Comparison of ENCODE assay signal across 19 cellular contexts in genomic region chr11:46865340-46865739, GRCh38. TPM values are rescaled to one million over a fixed set of nuclear protein-coding genes. Genes with fewer than 3 reads are reported as not detected.
DNase-seq lines count a peak whose midpoint lies in the region; ATAC-seq and TF ChIP-seq lines count a peak whose summit lies in the region.
"Had no signal": no experiment of that assay in that cellular context is flagged by ENCODE, and none has a peak within 500 bp of the region (broad histone marks: within the 10 kb centered on the region; RNA-seq: fewer than 3 reads in every experiment).

No MANE protein-coding gene starts in this region.

- no peak for TF ChIP-seq CTCF in AG09309 (IDR thresholded peaks at IDR 0.05; ENCODE audit: control insufficient read depth, insufficient read depth, low read depth, low read length, missing control alignments)
- no peak for TF ChIP-seq CTCF in cardiac fibroblast (IDR thresholded peaks at IDR 0.05; ENCODE audit: low read depth, low read length)
- TF ChIP-seq CTCF in psoas muscle (IDR thresholded peaks at IDR 0.05): no peak

- H3K36me3 ChIP-seq in Karpas-422 (ENCODE audit: insufficient read depth, low read length) (peaks cover 7% of the 10 kb centered on the region; the same call in 1 of the 2 replicates), psoas muscle (ENCODE audit: insufficient read depth in 1 of 2, low read depth in 1 of 2) (peaks cover 11 to 99% of the 10 kb centered on the region in 2 donors)
- no peaks in the 10 kb centered on the region for H3K36me3 ChIP-seq in naive thymus-derived CD4-positive, alpha-beta T cell (ENCODE audit: control insufficient read depth in 2 of 3, insufficient read depth in 3 of 3, low read length in 3 of 3)
- H3K36me3 ChIP-seq: right lobe of liver had no signal

- 0 out of 2 replicates have a peak overlapping the region, but pooled peaks have one; percentile 31 for H2AFZ ChIP-seq in Karpas-422 (ENCODE audit: low read length)
- H2AFZ ChIP-seq: hepatocyte had no signal

- H3K9me3 ChIP-seq in Karpas-422 (ENCODE audit: low read length): no peaks in the 10 kb centered on the region
- H3K9me3 ChIP-seq in psoas muscle: no peaks in the 10 kb centered on the region
- H3K9me3 ChIP-seq in naive thymus-derived CD4-positive, alpha-beta T cell (ENCODE audit: control insufficient read depth in 2 of 3, low read length in 3 of 3): no peaks in the 10 kb centered on the region
- H3K9me3 ChIP-seq: right lobe of liver had no signal

- H3K36me3 Mint-ChIP-seq in naive thymus-derived CD4-positive, alpha-beta T cell: no peaks in the 10 kb centered on the region

- H3K4me1 Mint-ChIP-seq in naive thymus-derived CD4-positive, alpha-beta T cell: no peaks in the 10 kb centered on the region
- H3K4me1 Mint-ChIP-seq: activated naive CD8-positive, alpha-beta T cell treated with anti-CD3 and anti-CD28 coated beads, Interleukin-2, amount 50 U/mL, for 24 hours had no signal

- H3K9me2 ChIP-seq in Karpas-422 (replicated peaks; ENCODE audit: insufficient read depth, low read length): no peaks in the 10 kb centered on the region

- no peak overlapping the region for H3K4me3 Mint-ChIP-seq in naive thymus-derived CD4-positive, alpha-beta T cell
- H3K4me3 Mint-ChIP-seq: activated naive CD8-positive, alpha-beta T cell treated with anti-CD3 and anti-CD28 coated beads, Interleukin-2, amount 50 U/mL, for 24 hours had no signal

- peaks cover 0 to 7% (median 0%) of the 10 kb centered on the region in 5 donors for H3K27me3 Mint-ChIP-seq in naive thymus-derived CD4-positive, alpha-beta T cell

- intact Hi-C loops in psoas muscle (cut with DNase I): no loop called here
- intact Hi-C loops in naive thymus-derived CD4-positive, alpha-beta T cell (cut with micrococcal nuclease): no loop called here

- no peak for ATAC-seq in psoas muscle
- no peak for ATAC-seq in HG02981 (IDR thresholded peaks at IDR 0.05; ENCODE audit: unreplicated experiment)
- ATAC-seq in naive thymus-derived CD4-positive, alpha-beta T cell: no peak
- ATAC-seq: activated naive CD8-positive, alpha-beta T cell treated with anti-CD3 and anti-CD28 coated beads, Interleukin-2, amount 50 U/mL, for 24 hours; right lobe of liver had no signal

- no peak overlapping the region for H3K27ac ChIP-seq in Karpas-422 (ENCODE audit: low read length)
- H3K27ac ChIP-seq in psoas muscle: no peak overlapping the region
- H3K27ac ChIP-seq in naive thymus-derived CD4-positive, alpha-beta T cell (ENCODE audit: low read depth, low read length): no peak overlapping the region
- H3K27ac ChIP-seq: epithelial cell of prostate, hepatocyte, right lobe of liver had no signal

- peak; percentile 25 for DNase-seq in AG09309 (ENCODE audit: low read depth)
- DNase-seq in Karpas-422: no peak
- DNase-seq in cardiac fibroblast (ENCODE audit: low read depth in 2 of 2): peak; percentile 75 to 76
- peak; percentile 91 for DNase-seq in iris pigment epithelial cell (ENCODE audit: low read depth)
- DNase-seq in psoas muscle: no peak
- DNase-seq in naive thymus-derived CD4-positive, alpha-beta T cell: no peak
- no peak for DNase-seq in erythroblast (lab: John Stamatoyannopoulos, UW)
- DNase-seq: ACHN; activated CD4-positive, alpha-beta T cell treated with anti-CD3 and anti-CD28 coated beads for 1 hour; activated naive CD8-positive, alpha-beta T cell treated with anti-CD3 and anti-CD28 coated beads, Interleukin-2, amount 50 U/mL, for 24 hours; midbrain; NCI-H2081 treated with DMSO at 0.1 percent for 48 hours; NCI-H524 treated with DMSO at 0.1 percent for 48 hours; right lobe of liver; SHP77 treated with DMSO at 0.1 percent for 48 hours had no signal

- H3K9ac ChIP-seq in Karpas-422 (ENCODE audit: low read length): no peak overlapping the region

- WGBS in psoas muscle, 3 donors: 76 to 81% (median 76%) methylated on average over 2 of the region's 2 CpGs

- no peaks in the 10 kb centered on the region for H4K20me1 ChIP-seq in Karpas-422 (ENCODE audit: insufficient read depth, low read depth, low read length)

- H3K27me3 ChIP-seq in Karpas-422 (ENCODE audit: low read length) (no peaks in the 10 kb centered on the region), psoas muscle (ENCODE audit: insufficient read depth in 3 of 3, low read length in 2 of 3) (no peaks in the 10 kb centered on the region)
- no peaks in the 10 kb centered on the region for H3K27me3 ChIP-seq in naive thymus-derived CD4-positive, alpha-beta T cell (ENCODE audit: control insufficient read depth in 2 of 2, insufficient read depth in 2 of 2, low read length in 2 of 2)
- H3K27me3 ChIP-seq: hepatocyte, right lobe of liver had no signal

- no peaks in the 10 kb centered on the region for H3K79me2 ChIP-seq in Karpas-422 (ENCODE audit: low read length)
- H3K79me2 ChIP-seq: hepatocyte had no signal

- peaks cover 4% of the 10 kb centered on the region; the same call in 1 of the 2 replicates for H3K4me1 ChIP-seq in Karpas-422 (ENCODE audit: low read length)
- H3K4me1 ChIP-seq in psoas muscle: peaks cover 9% of the 10 kb centered on the region
- no peaks in the 10 kb centered on the region for H3K4me1 ChIP-seq in naive thymus-derived CD4-positive, alpha-beta T cell (ENCODE audit: control insufficient read depth in 2 of 2, insufficient read depth in 2 of 2, low read length in 2 of 2)
- H3K4me1 ChIP-seq: right lobe of liver had no signal

- POLR2A ChIA-PET in naive thymus-derived CD4-positive, alpha-beta T cell (lab: Charles Lee): no interaction called here

- no peak overlapping the region for H3K4me2 ChIP-seq in Karpas-422 (ENCODE audit: low read depth, low read length, poor library complexity, severe bottlenecking)
- H3K4me2 ChIP-seq: hepatocyte had no signal

- no peaks in the 10 kb centered on the region for H3K9me3 Mint-ChIP-seq in naive thymus-derived CD4-positive, alpha-beta T cell
- H3K9me3 Mint-ChIP-seq: activated naive CD8-positive, alpha-beta T cell treated with anti-CD3 and anti-CD28 coated beads, Interleukin-2, amount 50 U/mL, for 24 hours; activated T-helper 2 cell treated with anti-CD3 and anti-CD28 coated beads, Interferon-gamma antibody, Interleukin-2, Interleukin-4, amounts not matched to agents 10 μg/mL and 5 μg/mL and 100 μg/mL, durations not matched to agents 14 hours and 24 hours and 36 hours had no signal

- H3K4me3 ChIP-seq in AG09309 (ENCODE audit: control insufficient read depth, low read depth, low read length): no peak overlapping the region
- no peak overlapping the region for H3K4me3 ChIP-seq in Karpas-422 (ENCODE audit: low read length)
- no peak overlapping the region for H3K4me3 ChIP-seq in cardiac fibroblast (replicated peaks in 1 of 2; ENCODE audit: low read depth in 2 of 2, low read length in 2 of 2)
- no peak overlapping the region for H3K4me3 ChIP-seq in psoas muscle
- no peak overlapping the region for H3K4me3 ChIP-seq in naive thymus-derived CD4-positive, alpha-beta T cell (ENCODE audit: low read length)
- H3K4me3 ChIP-seq: hepatocyte, right lobe of liver had no signal

- H3K27ac Mint-ChIP-seq in naive thymus-derived CD4-positive, alpha-beta T cell: no peak overlapping the region
- H3K27ac Mint-ChIP-seq: activated naive CD8-positive, alpha-beta T cell treated with anti-CD3 and anti-CD28 coated beads, Interleukin-2, amount 50 U/mL, for 24 hours; activated T-helper 2 cell treated with anti-CD3 and anti-CD28 coated beads, Interferon-gamma antibody, Interleukin-2, Interleukin-4, amounts not matched to agents 10 μg/mL and 5 μg/mL and 100 μg/mL, durations not matched to agents 14 hours and 24 hours and 36 hours had no signal

- CTCF ChIA-PET in naive thymus-derived CD4-positive, alpha-beta T cell (lab: Charles Lee): no interaction called here

- TF ChIP-seq POLR2A in erythroblast (IDR thresholded peaks at IDR 0.05; ENCODE audit: low read length): no peak

RNA-seq across cellular contexts. Expression of gene CKAP5, which starts 19.3 kb away (rescaled TPM):
- 70.0 and 82.2 TPM in 2 replicates for total RNA-seq in Karpas-422 (2014; rRNA removed; shearing (Covaris generic); ENCODE audit: low replicate concordance)
- total RNA-seq in psoas muscle: 100 to 1,000 TPM in 3 of 4 donors, 10 to 100 TPM in 1; 86.4 to 160 (median 119) TPM
- 10 to 100 TPM; 21.0 to 43.5 (median 23.0) TPM for polyA plus RNA-seq in psoas muscle
- total RNA-seq in naive thymus-derived CD4-positive, alpha-beta T cell: 100 to 1,000 TPM in 1 of 5 experiments, 10 to 100 TPM in 4; 28.3 to 126 (median 46.0) TPM
- polyA plus RNA-seq in naive thymus-derived CD4-positive, alpha-beta T cell: 10 to 100 TPM; 10.9 to 23.8 TPM

RNA-seq across cellular contexts. Expression of gene LRP4, which starts 53.0 kb away (rescaled TPM):
- 2.6 and 3.9 TPM in 2 replicates for total RNA-seq in Karpas-422 (2014; rRNA removed; shearing (Covaris generic); ENCODE audit: low replicate concordance)
- total RNA-seq in psoas muscle: 10 to 100 TPM; 14.5 to 32.3 (median 24.7) TPM
- polyA plus RNA-seq in psoas muscle: 1 to 10 TPM; 5.4 to 8.0 (median 5.6) TPM
- not detected for total RNA-seq in naive thymus-derived CD4-positive, alpha-beta T cell
- not detected for polyA plus RNA-seq in naive thymus-derived CD4-positive, alpha-beta T cell

Comparison
In these comparisons a context has a peak if more than half of its experiments do, and no peak if none do; other contexts are left out.
1. DNase-seq: peak in AG09309 (single experiment), cardiac fibroblast (2 of 2) and iris pigment epithelial cell (single experiment); none in Karpas-422 (single experiment), psoas muscle (0 of 2), naive thymus-derived CD4-positive, alpha-beta T cell (0 of 9) and erythroblast (0 of 2).